1 cellular context compared by ENCODE assay signal in the genomic region with DNA sequence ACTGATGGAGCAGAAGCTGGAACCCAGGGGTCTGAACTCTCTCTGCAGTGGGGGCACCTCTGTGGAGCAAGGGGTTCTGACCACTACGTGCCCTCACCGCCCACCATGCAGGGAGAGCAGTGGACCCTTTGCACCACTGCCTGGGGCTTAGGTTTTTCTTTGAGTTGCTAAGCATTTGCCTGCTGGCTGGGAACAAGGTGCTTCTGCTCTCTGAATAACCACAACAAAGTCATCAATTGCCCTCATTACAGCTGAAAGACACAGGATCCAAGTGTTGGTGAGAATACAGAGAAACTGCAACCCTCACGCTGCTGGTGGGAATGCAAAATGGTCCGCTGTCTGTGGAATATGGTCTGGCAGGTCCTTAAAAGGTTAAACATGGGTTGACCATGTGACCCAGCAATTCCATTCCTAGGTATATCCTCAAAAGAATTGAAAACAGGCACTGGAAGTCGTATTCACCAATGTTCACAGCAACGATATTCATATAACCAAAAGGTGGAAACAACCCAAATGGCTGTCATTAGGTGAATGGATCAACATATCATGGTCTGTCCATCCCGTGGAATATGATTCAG.
TF ChIP-seq lines count a peak whose summit lies in the region.

No MANE protein-coding gene starts in this region.

TF ChIP-seq in GM23338, 12 proteins besides CTCF, POLR2A, EP300 and RAD21:
- peak; percentile 61; the same call in 1 of the 2 replicates for TF ChIP-seq NANOG (IDR thresholded peaks at IDR 0.05; ENCODE audit: borderline replicate concordance)
- TF ChIP-seq, protein P1, sequence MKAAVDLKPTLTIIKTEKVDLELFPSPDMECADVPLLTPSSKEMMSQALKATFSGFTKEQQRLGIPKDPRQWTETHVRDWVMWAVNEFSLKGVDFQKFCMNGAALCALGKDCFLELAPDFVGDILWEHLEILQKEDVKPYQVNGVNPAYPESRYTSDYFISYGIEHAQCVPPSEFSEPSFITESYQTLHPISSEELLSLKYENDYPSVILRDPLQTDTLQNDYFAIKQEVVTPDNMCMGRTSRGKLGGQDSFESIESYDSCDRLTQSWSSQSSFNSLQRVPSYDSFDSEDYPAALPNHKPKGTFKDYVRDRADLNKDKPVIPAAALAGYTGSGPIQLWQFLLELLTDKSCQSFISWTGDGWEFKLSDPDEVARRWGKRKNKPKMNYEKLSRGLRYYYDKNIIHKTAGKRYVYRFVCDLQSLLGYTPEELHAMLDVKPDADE (IDR thresholded peaks at IDR 0.05): no peak
TF ChIP-seq in GM23338: peak in this region for 1.
